Comparison of ENCODE assay signal across 9 cellular contexts in genomic region chr17:44546711-44547606, GRCh38. TPM values are rescaled to one million over a fixed set of nuclear protein-coding genes. Genes with fewer than 3 reads are reported as not detected.
DNase-seq lines count a peak whose midpoint lies in the region; ATAC-seq and TF ChIP-seq lines count a peak whose summit lies in the region.
"Had no signal": no experiment of that assay in that cellular context is flagged by ENCODE, and none has a peak within 500 bp of the region (broad histone marks: within the 10 kb centered on the region; RNA-seq: fewer than 3 reads in every experiment).

No MANE protein-coding gene starts in this region.

- H3K27ac ChIP-seq in SJSA1 (peak overlapping the region; percentile 91), smooth muscle cell (ENCODE audit: low read depth) (peak overlapping the region; percentile 80)

- H3K4me3 ChIP-seq in H7 (ENCODE audit: insufficient read depth, low read depth, low read length): no peak overlapping the region
- no peak overlapping the region for H3K4me3 ChIP-seq in SJSA1
- no peak overlapping the region for H3K4me3 ChIP-seq in foreskin fibroblast (ENCODE audit: low read depth in 1 of 2, low read length in 2 of 2)
- H3K4me3 ChIP-seq in smooth muscle cell: no peak overlapping the region

- H3K79me2 ChIP-seq in smooth muscle cell (ENCODE audit: low read depth): no peaks in the 10 kb centered on the region

- peaks cover 22% of the 10 kb centered on the region for H3F3A ChIP-seq in smooth muscle cell (ENCODE audit: low read depth)

- WGBS in smooth muscle cell (ENCODE audit: low lambda C conversion rate): 18% methylated on average over 4 of the region's 4 CpGs

- peak; percentile 20 for DNase-seq in H7
- peak; percentile 74 to 84 for DNase-seq in SJSA1 (ENCODE audit: low read depth in 1 of 2, low spot score in 2 of 2)
- DNase-seq in foreskin fibroblast: peak; percentile 68 to 77
- no peak for DNase-seq in smooth muscle cell (lab: John Stamatoyannopoulos, UW; ENCODE audit: unreplicated experiment)
- no peak for DNase-seq in iPS-NIHi11 (ENCODE audit: low spot score)
- DNase-seq in cerebellar nuclear complex (lab: John Stamatoyannopoulos, UW): no peak
- DNase-seq: activated gamma-delta T cell treated with Interleukin-2 at 50 U/mL for 16 hours; stimulated activated CD4-positive, alpha-beta T cell treated with anti-CD3 and anti-CD28 coated beads, Interleukin-2, amount 100 ng/mL, for 48 hours had no signal

- H2AFZ ChIP-seq in smooth muscle cell (ENCODE audit: low read depth): peak overlapping the region; percentile 46

- H3K4me1 ChIP-seq in SJSA1 (replicated peaks): peaks cover 76% of the 10 kb centered on the region
- H3K4me1 ChIP-seq in smooth muscle cell (ENCODE audit: low read depth): peaks cover 71% of the 10 kb centered on the region

- no peaks in the 10 kb centered on the region for H3K36me3 ChIP-seq in H7 (replicated peaks; ENCODE audit: control insufficient read depth, insufficient read depth, low read length)
- no peaks in the 10 kb centered on the region for H3K36me3 ChIP-seq in SJSA1
- H3K36me3 ChIP-seq in smooth muscle cell (ENCODE audit: low read depth): no peaks in the 10 kb centered on the region

- TF ChIP-seq CTCF in foreskin fibroblast (IDR thresholded peaks at IDR 0.05; ENCODE audit: low read depth, low read length): no peak
- no peak for TF ChIP-seq CTCF in smooth muscle cell (IDR thresholded peaks at IDR 0.05; ENCODE audit: borderline replicate concordance, insufficient read depth, poor library complexity, severe bottlenecking)

- no peak overlapping the region for H3K9ac ChIP-seq in smooth muscle cell (ENCODE audit: low read depth)

- H3K27me3 ChIP-seq in H7 (ENCODE audit: control insufficient read depth, insufficient read depth, low read length) (peaks cover 31% of the 10 kb centered on the region), SJSA1 (replicated peaks) (no peaks in the 10 kb centered on the region), smooth muscle cell (ENCODE audit: low read depth) (no peaks in the 10 kb centered on the region)

- H3K4me2 ChIP-seq in smooth muscle cell: peak overlapping the region; percentile 13

- no peaks in the 10 kb centered on the region for H4K20me1 ChIP-seq in smooth muscle cell (ENCODE audit: low read depth)

- no peak for ATAC-seq in GM18511 (IDR thresholded peaks at IDR 0.05; ENCODE audit: unreplicated experiment)

- H3K9me3 ChIP-seq in SJSA1 (replicated peaks) (no peaks in the 10 kb centered on the region), smooth muscle cell (replicated peaks; ENCODE audit: low read depth) (no peaks in the 10 kb centered on the region)

RNA-seq across cellular contexts. Expression of gene FZD2, which starts 10.3 kb away (rescaled TPM):
- total RNA-seq in H7 (2014; rRNA removed; shearing (Covaris generic)): 21.1 and 28.3 TPM in 2 replicates
- total RNA-seq in SJSA1 (2014; rRNA removed; shearing (Covaris generic)): 17.5 and 21.9 TPM in 2 replicates
- 19.8 and 29.7 TPM in 2 replicates for total RNA-seq in smooth muscle cell
- polyA plus RNA-seq in smooth muscle cell: 31.3 and 33.7 TPM in 2 replicates

RNA-seq across cellular contexts. Expression of gene GPATCH8, which starts 43.8 kb away (rescaled TPM):
- total RNA-seq in H7 (2014; rRNA removed; shearing (Covaris generic)): 16.9 and 23.2 TPM in 2 replicates
- 5.6 and 22.7 TPM in 2 replicates for total RNA-seq in SJSA1 (2014; rRNA removed; shearing (Covaris generic))
- total RNA-seq in smooth muscle cell: 17.6 and 20.2 TPM in 2 replicates
- polyA plus RNA-seq in smooth muscle cell: 25.0 and 34.3 TPM in 2 replicates

Comparison
In these comparisons a context has a peak if more than half of its experiments do, and no peak if none do; other contexts are left out.
1. DNase-seq: peak in H7 (single experiment), SJSA1 (2 of 2) and foreskin fibroblast (2 of 2); none in smooth muscle cell (single experiment), iPS-NIHi11 (single experiment) and cerebellar nuclear complex (0 of 2).